In genomic region chr10:44993226-44993921, GRCh38 we compare ENCODE assay signal across 11 cellular contexts. TPM values are rescaled to one million over a fixed set of nuclear protein-coding genes. Genes with fewer than 3 reads are reported as not detected.
DNase-seq lines count a peak whose midpoint lies in the region; ATAC-seq and TF ChIP-seq lines count a peak whose summit lies in the region.
"Had no signal": no experiment of that assay in that cellular context is flagged by ENCODE, and none has a peak within 500 bp of the region (broad histone marks: within the 10 kb centered on the region; RNA-seq: fewer than 3 reads in every experiment).

No MANE protein-coding gene starts in this region.

- H3K4me3 Mint-ChIP-seq in effector memory CD8-positive, alpha-beta T cell = no peak overlapping the region
- peak overlapping the region; percentile 21 for H3K4me3 Mint-ChIP-seq in neural progenitor cell
- H3K4me3 Mint-ChIP-seq in type B pancreatic cell = no peak overlapping the region
- H3K4me3 Mint-ChIP-seq: H9 had no signal

- in situ Hi-C loops in mammary epithelial cell (cut with MboI; ENCODE audit: low sequenced_read_pairs in 2 of 2) (no loop called here), ACHN (cut with HindIII; ENCODE audit: low pct_ligation_motif_present, low pct_unique_long_range_greater_than_20kb, low sequenced_read_pairs) (no loop called here)

- no peak overlapping the region for H3K4me3 ChIP-seq in breast epithelium
- no peak overlapping the region for H3K4me3 ChIP-seq in mammary epithelial cell (replicated peaks in 1 of 3; ENCODE audit: insufficient read depth in 1 of 3, low read depth in 2 of 3, low read length in 3 of 3)
- H3K4me3 ChIP-seq in neural progenitor cell = no peak overlapping the region

- H3K9me3 Mint-ChIP-seq in effector memory CD8-positive, alpha-beta T cell = no peaks in the 10 kb centered on the region
- H3K9me3 Mint-ChIP-seq in neural progenitor cell (no peaks in the 10 kb centered on the region), type B pancreatic cell (no peaks in the 10 kb centered on the region)
- H3K9me3 Mint-ChIP-seq: H9 had no signal

- H3K27me3 ChIP-seq in breast epithelium (no peaks in the 10 kb centered on the region), mammary epithelial cell (ENCODE audit: insufficient read depth, low read length) (no peaks in the 10 kb centered on the region), neural progenitor cell (peaks cover 28% of the 10 kb centered on the region)

- TF ChIP-seq POLR2A in breast epithelium (IDR thresholded peaks at IDR 0.05) = no peak

- peak overlapping the region; percentile 54 to 84 for H3K27ac Mint-ChIP-seq in effector memory CD8-positive, alpha-beta T cell
- H3K27ac Mint-ChIP-seq in neural progenitor cell (peak overlapping the region; percentile 78), type B pancreatic cell (peak overlapping the region; percentile 83)

- no TSS peak for BruUV-seq in mammary epithelial cell (replicated peaks; lab: Mats Ljungman, UMichigan)

- WGBS in mammary epithelial cell (ENCODE audit: low coverage, missing lambda C conversion rate) = 98% methylated on average over 10 of the region's 14 CpGs

- H3K36me3 ChIP-seq in breast epithelium = no peaks in the 10 kb centered on the region
- no peaks in the 10 kb centered on the region for H3K36me3 ChIP-seq in mammary epithelial cell (ENCODE audit: insufficient read depth, low read length)
- no peaks in the 10 kb centered on the region for H3K36me3 ChIP-seq in neural progenitor cell

- peaks cover 3% of the 10 kb centered on the region for H3K36me3 Mint-ChIP-seq in effector memory CD8-positive, alpha-beta T cell (ENCODE audit: insufficient read depth)
- H3K36me3 Mint-ChIP-seq in neural progenitor cell (peaks cover 7% of the 10 kb centered on the region), type B pancreatic cell (peaks cover 12% of the 10 kb centered on the region)

- DNase-seq in breast epithelium (ENCODE audit: low spot score in 2 of 2) = no peak
- no peak for DNase-seq in mammary epithelial cell
- no peak for DNase-seq in effector memory CD8-positive, alpha-beta T cell
- DNase-seq in neural progenitor cell (ENCODE audit: low spot score) = no peak
- DNase-seq in type B pancreatic cell (ENCODE audit: extremely low spot score, unreplicated experiment) = no peak
- DNase-seq in inferior parietal cortex (ENCODE audit: extremely low spot score) = no peak
- DNase-seq in NCI-H128 (lab: John Stamatoyannopoulos, UW; ENCODE audit: unreplicated experiment) = no peak
- no peak for DNase-seq in ACHN
- DNase-seq: H9, hippocampal formation, NCI-H524 had no signal

- H3K79me2 ChIP-seq in mammary epithelial cell (ENCODE audit: insufficient read depth, low read length) = no peaks in the 10 kb centered on the region
- no peaks in the 10 kb centered on the region for H3K79me2 ChIP-seq in neural progenitor cell (ENCODE audit: low read depth)

- peaks cover 13 to 20% of the 10 kb centered on the region in 2 donors for H3K4me1 Mint-ChIP-seq in effector memory CD8-positive, alpha-beta T cell (ENCODE audit: low read depth in 2 of 2)
- H3K4me1 Mint-ChIP-seq in neural progenitor cell = peaks cover 33% of the 10 kb centered on the region
- peaks cover 33% of the 10 kb centered on the region for H3K4me1 Mint-ChIP-seq in type B pancreatic cell (ENCODE audit: unreplicated experiment)

- intact Hi-C loops in breast epithelium (cut with DNase I; ENCODE audit: low total_unique reads) (no loop called here), mammary epithelial cell (cut with micrococcal nuclease) (no loop called here)

- H3K4me1 ChIP-seq in breast epithelium (peaks cover 4 to 12% of the 10 kb centered on the region in 2 donors), mammary epithelial cell (ENCODE audit: insufficient read depth, low read length) (no peaks in the 10 kb centered on the region), neural progenitor cell (peaks cover 36% of the 10 kb centered on the region)

- peak overlapping the region; percentile 90 to 99 for H3K27ac ChIP-seq in breast epithelium
- H3K27ac ChIP-seq in mammary epithelial cell (ENCODE audit: insufficient read depth, low read depth, low read length) = no peak overlapping the region
- no peak overlapping the region for H3K27ac ChIP-seq in neural progenitor cell

- H4K20me1 ChIP-seq in mammary epithelial cell (ENCODE audit: insufficient read depth, low read length) (no peaks in the 10 kb centered on the region), neural progenitor cell (ENCODE audit: low read depth) (peaks cover 13% of the 10 kb centered on the region)

- peaks cover 0 to 19% of the 10 kb centered on the region in 2 donors for H3K27me3 Mint-ChIP-seq in effector memory CD8-positive, alpha-beta T cell
- H3K27me3 Mint-ChIP-seq in neural progenitor cell (ENCODE audit: insufficient read depth, low read depth) = peaks cover 4% of the 10 kb centered on the region
- no peaks in the 10 kb centered on the region for H3K27me3 Mint-ChIP-seq in type B pancreatic cell

- no peak for ATAC-seq in effector memory CD8-positive, alpha-beta T cell (replicated peaks)

- H3K9ac ChIP-seq in mammary epithelial cell (ENCODE audit: insufficient read depth, low read length) = no peak overlapping the region
- no peak overlapping the region for H3K9ac ChIP-seq in neural progenitor cell

- no peak overlapping the region for H2AFZ ChIP-seq in mammary epithelial cell (ENCODE audit: low read depth, low read length)
- H2AFZ ChIP-seq in neural progenitor cell (replicated peaks) = no peak overlapping the region

- no peak overlapping the region for H3K4me2 ChIP-seq in mammary epithelial cell (ENCODE audit: insufficient read depth, low read depth, low read length)
- H3K4me2 ChIP-seq in neural progenitor cell = no peak overlapping the region

- peaks cover 34% of the 10 kb centered on the region for H3F3A ChIP-seq in neural progenitor cell (ENCODE audit: low read depth)

- CTCF ChIA-PET in mammary epithelial cell (lab: Charles Lee; ENCODE audit: low non-redundant PET) = no interaction called here

- no peak for TF ChIP-seq CTCF in breast epithelium (IDR thresholded peaks at IDR 0.05)
- TF ChIP-seq CTCF in mammary epithelial cell (conservative IDR thresholded peaks at IDR 0.05 in 1 of 2, IDR thresholded peaks at IDR 0.05 in 1 of 2; ENCODE audit: extremely low read depth in 1 of 2, insufficient read depth in 1 of 2, low read depth in 1 of 2, low read length in 2 of 2) = no peak
- no peak for TF ChIP-seq CTCF in neural progenitor cell (IDR thresholded peaks at IDR 0.05)
- TF ChIP-seq CTCF in type B pancreatic cell (conservative IDR thresholded peaks at IDR 0.05) = no peak

- dilution Hi-C loops in mammary epithelial cell (cut with HindIII; ENCODE audit: low sequenced_read_pairs) = loop anchor here (5.0 kb wide), 1 partner anchor 84 kb away; no protein-coding TSS in a partner anchor

- H3K9me3 ChIP-seq in breast epithelium = no peaks in the 10 kb centered on the region
- no peaks in the 10 kb centered on the region for H3K9me3 ChIP-seq in mammary epithelial cell (replicated peaks; ENCODE audit: insufficient read depth, low read length)
- H3K9me3 ChIP-seq in neural progenitor cell (ENCODE audit: low read depth) = no peaks in the 10 kb centered on the region

RNA-seq across cellular contexts. Expression of gene ZNF22, which starts 7.3 kb away (rescaled TPM):
- 10 to 100 TPM; 32.0 to 54.1 (median 34.2) TPM for total RNA-seq in breast epithelium
- 1 to 10 TPM; 7.2 to 7.7 TPM for total RNA-seq in mammary epithelial cell
- polyA plus RNA-seq in mammary epithelial cell = 2.7 TPM
- polyA minus RNA-seq in mammary epithelial cell = 1.9 TPM
- total RNA-seq in neural progenitor cell (ENCODE audit: low replicate concordance) = 60.2 and 81.0 TPM in 2 replicates
- total RNA-seq in type B pancreatic cell (ENCODE audit: low replicate concordance) = 23.5 and 39.0 TPM in 2 replicates

RNA-seq across cellular contexts. Expression of gene DEPP1, which starts 14.8 kb away (rescaled TPM):
- 1,000 to 10,000 TPM in 1 of 3 donors, 100 to 1,000 TPM in 2; 139 to 2,057 (median 460) TPM for total RNA-seq in breast epithelium
- total RNA-seq in mammary epithelial cell = 10 to 100 TPM; 25.0 to 45.6 TPM
- 139 TPM for polyA plus RNA-seq in mammary epithelial cell
- 230 TPM for polyA minus RNA-seq in mammary epithelial cell
- 0.71 TPM in 1 of 2 replicates, not detected in the other for total RNA-seq in neural progenitor cell (ENCODE audit: low replicate concordance)
- total RNA-seq in type B pancreatic cell (ENCODE audit: low replicate concordance) = 25.7 and 53.0 TPM in 2 replicates

RNA-seq across cellular contexts. Expression of gene RASSF4, which starts 33.8 kb away (rescaled TPM):
- 100 to 1,000 TPM in 1 of 3 donors, 10 to 100 TPM in 2; 18.7 to 364 (median 41.1) TPM for total RNA-seq in breast epithelium
- total RNA-seq in mammary epithelial cell = 1 to 10 TPM; 1.4 to 4.0 TPM
- 3.4 TPM for polyA plus RNA-seq in mammary epithelial cell
- polyA minus RNA-seq in mammary epithelial cell = 8.9 TPM
- 3.1 and 9.7 TPM in 2 replicates for total RNA-seq in neural progenitor cell (ENCODE audit: low replicate concordance)
- 22.7 and 27.9 TPM in 2 replicates for total RNA-seq in type B pancreatic cell (ENCODE audit: low replicate concordance)

Comparison
In these comparisons a context has a peak if more than half of its experiments do, and no peak if none do; other contexts are left out.
1. H3K27ac ChIP-seq: peak in breast epithelium (2 of 2); none in mammary epithelial cell (single experiment) and neural progenitor cell (single experiment).
2. RNA of gene DEPP1, which starts 14.8 kb away (total RNA-seq): 139 to 2,057 TPM in breast epithelium, 25.0 to 45.6 TPM in mammary epithelial cell and 25.7 to 53.0 TPM in type B pancreatic cell; 0.71 TPM in neural progenitor cell; every median in the first group is over 10 times any median in the second.
3. Peak in every context shown above with its lines, with median percentiles within 50 percentile points of each other: H3K27ac Mint-ChIP-seq.